8 cellular contexts compared by ENCODE assay signal in the genomic region with DNA sequence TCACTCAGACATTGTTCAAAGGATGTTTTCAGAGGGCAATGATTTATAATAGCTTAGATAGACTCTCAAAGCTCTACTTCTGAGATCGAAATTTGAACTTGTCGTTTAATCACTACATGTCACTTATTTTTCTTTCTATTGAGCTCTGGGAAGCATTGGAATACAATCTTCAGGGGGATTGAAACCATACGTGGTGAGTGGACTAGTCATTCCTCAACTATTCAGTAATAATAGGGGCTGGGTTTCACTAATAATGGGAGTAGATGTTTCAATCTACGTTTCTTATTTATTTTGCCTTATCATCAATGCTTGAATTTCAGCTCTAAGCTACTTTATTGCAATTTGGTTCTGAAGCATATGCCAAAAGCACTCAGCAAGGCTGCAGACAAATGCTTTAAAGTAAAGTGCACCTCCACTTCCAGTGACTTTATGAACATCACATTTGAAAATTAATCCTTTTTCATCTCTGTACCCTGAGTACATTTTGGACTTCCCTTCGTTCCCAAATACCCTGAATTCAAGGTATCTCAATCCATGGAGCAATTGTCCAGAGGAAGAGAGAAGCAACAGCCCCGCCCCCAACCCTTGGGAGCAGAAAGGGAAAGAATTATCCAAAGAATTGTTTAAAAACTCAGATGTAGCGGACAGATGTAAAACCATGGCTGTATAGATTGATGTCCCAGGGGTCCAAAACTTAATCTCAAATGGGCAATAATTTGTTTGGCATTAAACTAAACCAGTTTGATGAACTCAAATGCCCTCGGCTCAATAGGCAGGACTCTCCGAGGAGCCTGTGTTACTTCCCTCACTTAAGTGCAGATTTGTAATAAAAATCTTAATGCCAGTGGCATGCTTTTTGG.
DNase-seq lines count a peak whose midpoint lies in the region; ATAC-seq and TF ChIP-seq lines count a peak whose summit lies in the region.

No MANE protein-coding gene starts in this region.

- peak overlapping the region; percentile 98 for H3K27ac Mint-ChIP-seq in T-helper 1 cell treated with Interleukin-12 subunit alpha and Interleukin-12 subunit beta and Interleukin-4 antibody, amounts not matched to agents 30 μg/mL and 1 μg/mL, for 36 hours
- peak overlapping the region; percentile 98 for H3K27ac Mint-ChIP-seq in nephron progenitor cell

- peak overlapping the region; percentile 85 for H3K4me3 ChIP-seq in fibroblast of mammary gland (ENCODE audit: control insufficient read depth, low read depth, low read length)

- no peak for TF ChIP-seq CTCF in fibroblast of mammary gland (conservative IDR thresholded peaks at IDR 0.05; ENCODE audit: control insufficient read depth, insufficient read depth, low read depth, low read length)
- no peak for TF ChIP-seq CTCF in nephron progenitor cell (IDR thresholded peaks at IDR 0.05)

- DNase-seq in D341Med (ENCODE audit: low spot score) (peak; percentile 42), fibroblast of mammary gland (ENCODE audit: low read depth) (no peak), nephron progenitor cell (peak; percentile 39)

- ATAC-seq in GM19455 (IDR thresholded peaks at IDR 0.05; ENCODE audit: unreplicated experiment): no peak
- no peak for ATAC-seq in HG03432 (IDR thresholded peaks at IDR 0.05; ENCODE audit: unreplicated experiment)
- ATAC-seq in GM18858 (IDR thresholded peaks at IDR 0.05; ENCODE audit: unreplicated experiment): no peak

- H3K4me1 Mint-ChIP-seq in T-helper 1 cell treated with Interleukin-12 subunit alpha and Interleukin-12 subunit beta and Interleukin-4 antibody, amounts not matched to agents 30 μg/mL and 1 μg/mL, for 36 hours (ENCODE audit: low read depth): peaks cover 34% of the 10 kb centered on the region
- H3K4me1 Mint-ChIP-seq in nephron progenitor cell: peaks cover 26% of the 10 kb centered on the region

- H3K9me3 Mint-ChIP-seq in T-helper 1 cell treated with Interleukin-12 subunit alpha and Interleukin-12 subunit beta and Interleukin-4 antibody, amounts not matched to agents 30 μg/mL and 1 μg/mL, for 36 hours: no peaks in the 10 kb centered on the region
- no peaks in the 10 kb centered on the region for H3K9me3 Mint-ChIP-seq in nephron progenitor cell

- peak overlapping the region; percentile 89 for H3K4me3 Mint-ChIP-seq in T-helper 1 cell treated with Interleukin-12 subunit alpha and Interleukin-12 subunit beta and Interleukin-4 antibody, amounts not matched to agents 30 μg/mL and 1 μg/mL, for 36 hours
- peak overlapping the region; percentile 98 for H3K4me3 Mint-ChIP-seq in nephron progenitor cell

- peak overlapping the region; percentile 90 for H3K27ac ChIP-seq in KOPT-K1 (ENCODE audit: low read depth, low read length, poor library complexity, severe bottlenecking)

- no peaks in the 10 kb centered on the region for H3K9me3 ChIP-seq in KOPT-K1 (ENCODE audit: insufficient read depth, low read length, poor library complexity, severe bottlenecking)

- H3K27me3 Mint-ChIP-seq in T-helper 1 cell treated with Interleukin-12 subunit alpha and Interleukin-12 subunit beta and Interleukin-4 antibody, amounts not matched to agents 30 μg/mL and 1 μg/mL, for 36 hours (ENCODE audit: low read depth): peaks cover 22% of the 10 kb centered on the region
- peaks cover 4% of the 10 kb centered on the region for H3K27me3 Mint-ChIP-seq in nephron progenitor cell (ENCODE audit: low read depth, poor library complexity)

- H3K36me3 ChIP-seq in KOPT-K1 (ENCODE audit: insufficient read depth, low read length): no peaks in the 10 kb centered on the region

- H3K36me3 Mint-ChIP-seq in T-helper 1 cell treated with Interleukin-12 subunit alpha and Interleukin-12 subunit beta and Interleukin-4 antibody, amounts not matched to agents 30 μg/mL and 1 μg/mL, for 36 hours (ENCODE audit: low read depth): peaks cover 9% of the 10 kb centered on the region
- H3K36me3 Mint-ChIP-seq in nephron progenitor cell (ENCODE audit: low read depth): no peaks in the 10 kb centered on the region
